Comparison of ENCODE assay signal across 12 cellular contexts in the genomic region with DNA sequence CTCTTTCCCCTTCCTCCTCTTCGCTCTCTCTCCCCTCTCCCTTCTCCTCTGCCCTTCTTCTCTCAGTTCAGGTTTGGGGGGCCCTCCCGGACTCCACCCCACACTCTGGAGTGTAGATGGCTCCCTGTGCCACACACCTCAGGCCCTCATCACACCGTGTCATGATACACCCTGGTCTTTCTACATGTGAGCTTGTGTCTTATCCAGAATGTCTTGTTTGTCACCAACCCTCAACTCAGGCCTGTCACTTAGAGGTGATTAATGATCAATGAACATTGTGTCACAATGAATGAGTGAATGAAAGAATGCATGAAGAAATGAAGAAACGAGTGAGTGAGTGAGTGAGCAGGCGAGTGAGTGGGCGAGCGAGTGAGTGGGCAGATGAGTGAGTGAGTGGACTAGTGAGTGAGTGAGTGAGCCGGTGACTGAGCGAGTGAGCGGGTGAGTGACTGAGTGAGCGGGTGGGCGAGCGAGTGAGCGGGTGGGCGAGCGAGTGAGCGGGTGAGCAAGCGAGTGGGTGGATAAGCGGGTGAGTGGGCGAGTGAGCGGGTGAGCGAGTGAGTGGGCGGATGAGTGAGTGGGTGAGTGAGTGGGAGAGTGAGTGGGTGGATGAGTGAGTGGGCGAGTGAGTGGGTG. TPM values are rescaled to one million over a fixed set of nuclear protein-coding genes. Genes with fewer than 3 reads are reported as not detected.
DNase-seq lines count a peak whose midpoint lies in the region; ATAC-seq and TF ChIP-seq lines count a peak whose summit lies in the region.
"Had no signal": no experiment of that assay in that cellular context is flagged by ENCODE, and none has a peak within 500 bp of the region (broad histone marks: within the 10 kb centered on the region; RNA-seq: fewer than 3 reads in every experiment).

No MANE protein-coding gene starts in this region.

- CTCF ChIA-PET in activated naive CD4-positive, alpha-beta T cell treated with anti-CD3 and anti-CD28 coated beads, Interleukin-2, amount 10 ng/mL, durations not matched to agents 7 days and 5 days (lab: Charles Lee) = interaction anchor here (3.9 kb wide), 1 partner anchor 11 kb away, joined by 16 read pairs; no protein-coding TSS in a partner anchor

- H2AK5ac ChIP-seq in mesendoderm (ENCODE audit: low read length) (no peak overlapping the region), mesenchymal stem cell (ENCODE audit: low read length, severe bottlenecking) (no peak overlapping the region)

- H3K79me2 ChIP-seq in mesendoderm (ENCODE audit: control insufficient read depth, insufficient read depth, low read length) = no peaks in the 10 kb centered on the region

- no peak overlapping the region for H4K5ac ChIP-seq in mesendoderm (ENCODE audit: low read length)

- H4K91ac ChIP-seq in mesenchymal stem cell (ENCODE audit: low read length) = no peak overlapping the region

- H3K4me3 Mint-ChIP-seq in activated naive CD4-positive, alpha-beta T cell treated with anti-CD3 and anti-CD28 coated beads, Interleukin-2, amount 10 ng/mL, durations not matched to agents 7 days and 5 days = no peak overlapping the region
- peak overlapping the region; percentile 56 for H3K4me3 Mint-ChIP-seq in activated T-cell treated with anti-CD3 and anti-CD28 coated beads, Interleukin-2, amount 50 U/mL, for 4 hours
- peak overlapping the region; percentile 8 for H3K4me3 Mint-ChIP-seq in type B pancreatic cell

- H3K9ac ChIP-seq in mesendoderm (ENCODE audit: low read length) (no peak overlapping the region), mesenchymal stem cell (ENCODE audit: low read length) (no peak overlapping the region)

- peaks cover 10% of the 10 kb centered on the region for H3K27me3 Mint-ChIP-seq in activated naive CD4-positive, alpha-beta T cell treated with anti-CD3 and anti-CD28 coated beads, Interleukin-2, amount 10 ng/mL, durations not matched to agents 7 days and 5 days
- peaks cover 3% of the 10 kb centered on the region for H3K27me3 Mint-ChIP-seq in activated T-cell treated with anti-CD3 and anti-CD28 coated beads, Interleukin-2, amount 50 U/mL, for 4 hours (ENCODE audit: low read depth)
- H3K27me3 Mint-ChIP-seq in type B pancreatic cell = no peaks in the 10 kb centered on the region

- no peak for TF ChIP-seq CTCF in type B pancreatic cell (conservative IDR thresholded peaks at IDR 0.05)

- H3K27ac Mint-ChIP-seq in activated naive CD4-positive, alpha-beta T cell treated with anti-CD3 and anti-CD28 coated beads, Interleukin-2, amount 10 ng/mL, durations not matched to agents 7 days and 5 days = no peak overlapping the region
- peak overlapping the region; percentile 34 for H3K27ac Mint-ChIP-seq in type B pancreatic cell

- H2AFZ ChIP-seq in mesenchymal stem cell (ENCODE audit: low read depth, low read length) = no peak overlapping the region

- no peak overlapping the region for H3K56ac ChIP-seq in mesendoderm (ENCODE audit: low read length)

- H3K9me3 ChIP-seq in mesenchymal stem cell (ENCODE audit: control insufficient read depth, low read length) = no peaks in the 10 kb centered on the region

- H2BK5ac ChIP-seq in mesendoderm (ENCODE audit: low read length) = no peak overlapping the region
- no peak overlapping the region for H2BK5ac ChIP-seq in mesenchymal stem cell (ENCODE audit: low read depth, low read length, poor library complexity, severe bottlenecking)

- H2BK12ac ChIP-seq in mesenchymal stem cell (ENCODE audit: low read length in 2 of 2) = no peak overlapping the region

- peak; percentile 46 to 51 for ATAC-seq in activated T-cell treated with anti-CD3 and anti-CD28 coated beads, Interleukin-2, amount 50 U/mL, for 4 hours
- ATAC-seq: left ventricle myocardium superior, SK-N-SH treated with all-trans-retinoic acid at 6 μM for 48 hours had no signal

- WGBS in mesendoderm (ENCODE audit: extremely low coverage, insufficient coverage, low lambda C conversion rate) = no CpG with 5 or more reads among the region's 24 CpGs
- WGBS in mesenchymal stem cell = 96% methylated on average over 24 of the region's 24 CpGs

- H3K79me1 ChIP-seq in mesendoderm (ENCODE audit: low read length) = no peaks in the 10 kb centered on the region
- H3K79me1 ChIP-seq in mesenchymal stem cell (replicated peaks; ENCODE audit: low read length, poor library complexity, severe bottlenecking) = no peaks in the 10 kb centered on the region

- H3K36me3 ChIP-seq in mesendoderm (ENCODE audit: control insufficient read depth, insufficient read depth, low read length) (peaks cover 4% of the 10 kb centered on the region), mesenchymal stem cell (ENCODE audit: control insufficient read depth in 1 of 2, insufficient read depth in 2 of 2, low read depth in 1 of 2, low read length in 2 of 2) (peaks cover 17 to 43% of the 10 kb centered on the region in 2 experiments)

- DNase-seq in activated naive CD4-positive, alpha-beta T cell treated with Interleukin-2 at 50 U/mL for 16 hours = peak; percentile 44
- DNase-seq in activated naive CD4-positive, alpha-beta T cell treated with anti-CD3 and anti-CD28 coated beads, Interleukin-2, amount 10 ng/mL, durations not matched to agents 7 days and 5 days = no peak
- peak; percentile 26 for DNase-seq in activated T-cell treated with anti-CD3 and anti-CD28 coated beads, Interleukin-2, amount 50 U/mL, for 4 hours
- peak; percentile 39 for DNase-seq in mesendoderm
- DNase-seq in type B pancreatic cell (ENCODE audit: extremely low spot score, unreplicated experiment) = peak; percentile 62
- DNase-seq in mesenchymal stem cell = no peak
- no peak for DNase-seq in NCI-H1105 treated with DMSO at 0.1 percent for 48 hours (lab: John Stamatoyannopoulos, UW)
- no peak for DNase-seq in NCI-H2029 (lab: John Stamatoyannopoulos, UW)
- DNase-seq: left ventricle myocardium superior, NCI-H2227 treated with DMSO at 0.1 percent for 48 hours had no signal

- H3K23ac ChIP-seq in mesendoderm (ENCODE audit: low read length) = no peak overlapping the region
- H3K23ac ChIP-seq in mesenchymal stem cell (ENCODE audit: low read length in 2 of 2) = no peak overlapping the region

- H2BK15ac ChIP-seq in mesendoderm (replicated peaks; ENCODE audit: low read depth) (no peak overlapping the region), mesenchymal stem cell (ENCODE audit: low read depth, poor library complexity, severe bottlenecking) (no peak overlapping the region)

- H3K4me3 ChIP-seq in mesendoderm (ENCODE audit: low read length) (no peak overlapping the region), mesenchymal stem cell (ENCODE audit: insufficient read depth in 1 of 2, low read depth in 1 of 2, low read length in 2 of 2) (no peak overlapping the region)

- peaks cover 5% of the 10 kb centered on the region for H3K36me3 Mint-ChIP-seq in activated naive CD4-positive, alpha-beta T cell treated with anti-CD3 and anti-CD28 coated beads, Interleukin-2, amount 10 ng/mL, durations not matched to agents 7 days and 5 days
- H3K36me3 Mint-ChIP-seq in activated T-cell treated with anti-CD3 and anti-CD28 coated beads, Interleukin-2, amount 50 U/mL, for 4 hours (ENCODE audit: insufficient read depth) = peaks cover 2% of the 10 kb centered on the region
- H3K36me3 Mint-ChIP-seq in type B pancreatic cell = peaks cover 5% of the 10 kb centered on the region

- peaks cover 23% of the 10 kb centered on the region for H3K4me1 Mint-ChIP-seq in activated naive CD4-positive, alpha-beta T cell treated with anti-CD3 and anti-CD28 coated beads, Interleukin-2, amount 10 ng/mL, durations not matched to agents 7 days and 5 days
- H3K4me1 Mint-ChIP-seq in activated T-cell treated with anti-CD3 and anti-CD28 coated beads, Interleukin-2, amount 50 U/mL, for 4 hours (ENCODE audit: low read depth) = peaks cover 26% of the 10 kb centered on the region
- H3K4me1 Mint-ChIP-seq in type B pancreatic cell (ENCODE audit: unreplicated experiment) = peaks cover 21% of the 10 kb centered on the region

- no peak overlapping the region for H3K4me2 ChIP-seq in mesendoderm (ENCODE audit: low read length)
- H3K4me2 ChIP-seq in mesenchymal stem cell (ENCODE audit: low read length, poor library complexity, severe bottlenecking) = no peak overlapping the region

- H3K4me1 ChIP-seq in mesendoderm (ENCODE audit: control insufficient read depth, low read depth, low read length) (peaks cover 9% of the 10 kb centered on the region), mesenchymal stem cell (ENCODE audit: control insufficient read depth, insufficient read depth, low read depth, low read length) (peaks cover 18% of the 10 kb centered on the region)

- no peak overlapping the region for H3K27ac ChIP-seq in mesendoderm (ENCODE audit: low read depth, low read length)
- no peak overlapping the region for H3K27ac ChIP-seq in mesenchymal stem cell (ENCODE audit: low read length, poor library complexity, severe bottlenecking)

- H3K18ac ChIP-seq in mesendoderm (ENCODE audit: low read length) (no peak overlapping the region), mesenchymal stem cell (ENCODE audit: low read depth in 1 of 2, low read length in 2 of 2) (no peak overlapping the region)

- H3K27me3 ChIP-seq in mesendoderm (ENCODE audit: insufficient read depth, low read length, poor library complexity) (no peaks in the 10 kb centered on the region), mesenchymal stem cell (ENCODE audit: control insufficient read depth in 1 of 2, insufficient read depth in 1 of 2, low read length in 2 of 2) (no peaks in the 10 kb centered on the region)

- H3K14ac ChIP-seq in mesenchymal stem cell (ENCODE audit: low read length in 2 of 2) = no peak overlapping the region

- no peak overlapping the region for H3K4ac ChIP-seq in mesendoderm (ENCODE audit: low read depth, low read length)
- H3K4ac ChIP-seq in mesenchymal stem cell (ENCODE audit: low read depth in 1 of 2, low read length in 2 of 2) = no peak overlapping the region

- no peak overlapping the region for H2BK120ac ChIP-seq in mesendoderm (ENCODE audit: low read depth, low read length)
- no peak overlapping the region for H2BK120ac ChIP-seq in mesenchymal stem cell (ENCODE audit: low read depth, low read length)

- H4K8ac ChIP-seq in mesendoderm (ENCODE audit: low read depth, low read length) (no peak overlapping the region), mesenchymal stem cell (ENCODE audit: low read length) (no peak overlapping the region)

- H3K9me3 Mint-ChIP-seq in activated naive CD4-positive, alpha-beta T cell treated with anti-CD3 and anti-CD28 coated beads, Interleukin-2, amount 10 ng/mL, durations not matched to agents 7 days and 5 days = no peaks in the 10 kb centered on the region
- H3K9me3 Mint-ChIP-seq in activated T-cell treated with anti-CD3 and anti-CD28 coated beads, Interleukin-2, amount 50 U/mL, for 4 hours = peaks cover 4% of the 10 kb centered on the region
- no peaks in the 10 kb centered on the region for H3K9me3 Mint-ChIP-seq in type B pancreatic cell

RNA-seq across cellular contexts. Expression of a gene that starts 33.8 kb away (rescaled TPM):
- 10 to 100 TPM; 65.5 to 86.2 (median 81.9) TPM for total RNA-seq in activated T-cell treated with anti-CD3 and anti-CD28 coated beads, Interleukin-2, amount 50 U/mL, for 4 hours
- polyA plus RNA-seq in mesendoderm (2013, experiment 1 of 2) = 90.4 TPM
- 93.1 TPM for polyA plus RNA-seq in mesendoderm (2013, experiment 2 of 2)
- total RNA-seq in type B pancreatic cell (ENCODE audit: low replicate concordance) = 225 and 505 TPM in 2 replicates
- polyA plus RNA-seq in mesenchymal stem cell (2013, experiment 1 of 2) = 166 TPM
- polyA plus RNA-seq in mesenchymal stem cell (2013, experiment 2 of 2) = 168 TPM

RNA-seq across cellular contexts. Expression of a gene that starts 45.5 kb away (rescaled TPM):
- total RNA-seq in activated T-cell treated with anti-CD3 and anti-CD28 coated beads, Interleukin-2, amount 50 U/mL, for 4 hours = not detected
- polyA plus RNA-seq in mesendoderm (2013, experiment 1 of 2) = 0.07 TPM
- 0.10 TPM for polyA plus RNA-seq in mesendoderm (2013, experiment 2 of 2)
- not detected in 2 replicates for total RNA-seq in type B pancreatic cell (ENCODE audit: low replicate concordance)
- polyA plus RNA-seq in mesenchymal stem cell (2013, experiment 1 of 2) = not detected
- polyA plus RNA-seq in mesenchymal stem cell (2013, experiment 2 of 2) = not detected
- total RNA-seq: cerebellum, left ventricle myocardium superior had no signal

RNA-seq across cellular contexts. Expression of a gene that starts 46.2 kb away (rescaled TPM):
- 10 to 100 TPM; 49.2 to 64.7 (median 57.6) TPM for total RNA-seq in activated T-cell treated with anti-CD3 and anti-CD28 coated beads, Interleukin-2, amount 50 U/mL, for 4 hours
- 15.3 TPM for polyA plus RNA-seq in mesendoderm (2013, experiment 1 of 2)
- 15.6 TPM for polyA plus RNA-seq in mesendoderm (2013, experiment 2 of 2)
- 18.4 and 32.4 TPM in 2 replicates for total RNA-seq in type B pancreatic cell (ENCODE audit: low replicate concordance)
- 2.6 TPM for polyA plus RNA-seq in mesenchymal stem cell (2013, experiment 1 of 2)
- 3.4 TPM for polyA plus RNA-seq in mesenchymal stem cell (2013, experiment 2 of 2)

Comparison
In these comparisons a context has a peak if more than half of its experiments do, and no peak if none do; other contexts are left out.
1. DNase-seq: peak in activated naive CD4-positive, alpha-beta T cell treated with Interleukin-2 at 50 U/mL for 16 hours (single experiment), activated T-cell treated with anti-CD3 and anti-CD28 coated beads, Interleukin-2, amount 50 U/mL, for 4 hours (single experiment), mesendoderm (single experiment) and type B pancreatic cell (single experiment); none in activated naive CD4-positive, alpha-beta T cell treated with anti-CD3 and anti-CD28 coated beads, Interleukin-2, amount 10 ng/mL, durations not matched to agents 7 days and 5 days (single experiment), mesenchymal stem cell (single experiment), NCI-H1105 treated with DMSO at 0.1 percent for 48 hours (single experiment) and NCI-H2029 (single experiment).